Comparison of ENCODE assay signal across 35 cellular contexts in the genomic region with DNA sequence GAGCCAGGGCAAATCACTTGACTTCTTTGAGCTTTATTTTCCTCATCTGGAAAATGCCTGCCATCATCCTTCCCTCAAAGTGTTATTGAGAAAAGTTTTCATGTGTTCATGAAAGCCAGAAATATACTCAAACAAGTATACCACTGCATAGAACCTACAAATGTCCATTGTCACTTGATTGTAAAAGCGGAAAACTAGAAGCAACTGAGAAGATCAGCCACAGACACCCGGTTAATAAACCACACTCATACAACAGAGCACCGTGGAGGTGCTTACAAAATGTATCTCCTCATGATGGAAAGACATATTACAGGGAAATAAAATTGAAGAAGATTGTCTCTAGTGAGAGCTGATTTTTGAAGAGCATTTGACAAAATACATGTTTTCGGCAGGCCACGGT.
"Had no signal": no experiment of that assay in that cellular context is flagged by ENCODE, and none has a peak within 500 bp of the region (broad histone marks: within the 10 kb centered on the region; RNA-seq: fewer than 3 reads in every experiment).

No MANE protein-coding gene starts in this region.

- ATAC-seq: activated CD4-positive, CD25-positive, alpha-beta regulatory T cell treated with anti-CD3 and anti-CD28 coated beads, Interleukin-2, amount 50 U/mL, for 24 hours; activated CD8-positive, alpha-beta memory T cell treated with anti-CD3 and anti-CD28 coated beads, Interleukin-2, amount 10 ng/mL, durations not matched to agents 7 days and 5 days; activated CD8-positive, alpha-beta T cell treated with anti-CD3 and anti-CD28 coated beads, Interleukin-2, amount 10 ng/mL, durations not matched to agents 7 days and 5 days; activated naive CD8-positive, alpha-beta T cell treated with anti-CD3 and anti-CD28 coated beads, Interleukin-2, amount 50 U/mL, for 24 hours; body of pancreas; effector memory CD8-positive, alpha-beta T cell; foreskin keratinocyte; gastrocnemius medialis; T-cell had no signal

- H3K27me3 Mint-ChIP-seq: activated B cell treated with CpG ODN at 0.5 μM for 24 hours; activated CD8-positive, alpha-beta memory T cell treated with anti-CD3 and anti-CD28 coated beads, Interleukin-2, amount 10 ng/mL, durations not matched to agents 7 days and 5 days; effector memory CD8-positive, alpha-beta T cell had no signal

- H3K36me3 ChIP-seq: adrenal gland, esophagus muscularis mucosa, gastrocnemius medialis, WERI-Rb-1 had no signal

- H3K4me1 ChIP-seq: adrenal gland, foreskin keratinocyte had no signal

- H3K27me3 ChIP-seq: body of pancreas, foreskin keratinocyte had no signal

- H3K36me3 Mint-ChIP-seq: activated CD4-positive, alpha-beta memory T cell treated with anti-CD3 and anti-CD28 coated beads for 36 hours; activated CD8-positive, alpha-beta memory T cell treated with anti-CD3 and anti-CD28 coated beads, Interleukin-2, amount 10 ng/mL, durations not matched to agents 7 days and 5 days; activated naive CD8-positive, alpha-beta T cell treated with anti-CD3 and anti-CD28 coated beads for 36 hours; T-cell had no signal

- H3K4me3 ChIP-seq: adrenal gland, body of pancreas, esophagus muscularis mucosa, gastrocnemius medialis had no signal

- H3K9me3 ChIP-seq: adrenal gland, body of pancreas, gastrocnemius medialis had no signal

- H3K4me1 Mint-ChIP-seq: activated B cell treated with CpG ODN at 0.5 μM for 24 hours; activated CD8-positive, alpha-beta memory T cell treated with anti-CD3 and anti-CD28 coated beads, Interleukin-2, amount 10 ng/mL, durations not matched to agents 7 days and 5 days; activated naive CD4-positive, alpha-beta T cell treated with anti-CD3 and anti-CD28 coated beads, Interleukin-2, amount 50 U/mL, for 24 hours; activated naive CD8-positive, alpha-beta T cell treated with anti-CD3 and anti-CD28 coated beads for 36 hours; activated naive CD8-positive, alpha-beta T cell treated with anti-CD3 and anti-CD28 coated beads, Interleukin-2, amount 50 U/mL, for 24 hours; T-cell had no signal

- DNase-seq: activated B cell treated with CpG ODN at 0.5 μM for 24 hours; activated CD4-positive, alpha-beta memory T cell treated with anti-CD3 and anti-CD28 coated beads for 36 hours; activated CD4-positive, alpha-beta T cell treated with anti-CD3 and anti-CD28 coated beads for 48 hours; activated CD8-positive, alpha-beta memory T cell treated with anti-CD3 and anti-CD28 coated beads, Interleukin-2, amount 10 ng/mL, durations not matched to agents 7 days and 5 days; activated CD8-positive, alpha-beta memory T cell treated with anti-CD3 and anti-CD28 coated beads, Interleukin-2, amount 50 U/mL, for 4 hours; activated CD8-positive, alpha-beta T cell treated with anti-CD3 and anti-CD28 coated beads, Interleukin-2, amount 10 ng/mL, durations not matched to agents 7 days and 5 days; activated effector memory CD4-positive, alpha-beta T cell treated with anti-CD3 and anti-CD28 coated beads, Interleukin-2, amount 50 U/mL, for 16 hours; activated naive CD4-positive, alpha-beta T cell treated with anti-CD3 and anti-CD28 coated beads for 36 hours; activated naive CD8-positive, alpha-beta T cell treated with anti-CD3 and anti-CD28 coated beads for 36 hours; activated naive CD8-positive, alpha-beta T cell treated with anti-CD3 and anti-CD28 coated beads, Interleukin-2, amount 50 U/mL, for 24 hours; activated T-cell treated with anti-CD3 and anti-CD28 coated beads, Interleukin-2, amount 50 U/mL, for 1 hour; activated T-cell treated with anti-CD3 and anti-CD28 coated beads, Interleukin-2, amount 50 U/mL, for 48 hours; adrenal gland; amygdala; aorta; body of pancreas; caudate nucleus; cortex of kidney; dermis blood vessel endothelial cell; effector CD4-positive, alpha-beta T cell; effector memory CD8-positive, alpha-beta T cell; erythroblast; foreskin keratinocyte; gastrocnemius medialis; glutamatergic neuron; T-cell; T1000; WERI-Rb-1 had no signal

- H3K27ac Mint-ChIP-seq: activated B cell treated with CpG ODN at 0.5 μM for 24 hours; activated CD4-positive, alpha-beta memory T cell treated with anti-CD3 and anti-CD28 coated beads for 36 hours; activated CD8-positive, alpha-beta memory T cell treated with anti-CD3 and anti-CD28 coated beads, Interleukin-2, amount 10 ng/mL, durations not matched to agents 7 days and 5 days; activated CD8-positive, alpha-beta T cell treated with anti-CD3 and anti-CD28 coated beads, Interleukin-2, amount 10 ng/mL, durations not matched to agents 7 days and 5 days; activated naive CD4-positive, alpha-beta T cell treated with anti-CD3 and anti-CD28 coated beads for 36 hours; activated naive CD4-positive, alpha-beta T cell treated with anti-CD3 and anti-CD28 coated beads, Interleukin-2, amount 50 U/mL, for 24 hours; activated naive CD8-positive, alpha-beta T cell treated with anti-CD3 and anti-CD28 coated beads for 36 hours; activated naive CD8-positive, alpha-beta T cell treated with anti-CD3 and anti-CD28 coated beads, Interleukin-2, amount 50 U/mL, for 24 hours; activated T-helper 1 cell treated with anti-CD3 and anti-CD28 coated beads, Interleukin-12 subunit alpha, Interleukin-12 subunit beta, Interleukin-2, Interleukin-4 antibody, amounts not matched to agents 30 ng/mL and 10 ng/mL and 1 ng/mL, durations not matched to agents 14 hours and 24 hours and 36 hours; activated T-helper 2 cell treated with anti-CD3 and anti-CD28 coated beads, Interferon-gamma antibody, Interleukin-2, Interleukin-4, amounts not matched to agents 10 μg/mL and 5 μg/mL and 100 μg/mL, durations not matched to agents 14 hours and 24 hours and 36 hours; effector memory CD8-positive, alpha-beta T cell; T-cell; T-helper 1 cell treated with Interleukin-12 subunit alpha and Interleukin-12 subunit beta and Interleukin-4 antibody, amounts not matched to agents 30 μg/mL and 1 μg/mL, for 36 hours; T-helper 2 cell treated with Interferon-gamma antibody and Interleukin-4, amounts not matched to agents 5 μg/mL and 100 μg/mL, for 36 hours had no signal

- H3K4me3 Mint-ChIP-seq: activated B cell treated with CpG ODN at 0.5 μM for 24 hours; activated CD4-positive, alpha-beta memory T cell treated with anti-CD3 and anti-CD28 coated beads for 36 hours; activated CD8-positive, alpha-beta memory T cell treated with anti-CD3 and anti-CD28 coated beads, Interleukin-2, amount 10 ng/mL, durations not matched to agents 7 days and 5 days; activated CD8-positive, alpha-beta T cell treated with anti-CD3 and anti-CD28 coated beads, Interleukin-2, amount 10 ng/mL, durations not matched to agents 7 days and 5 days; activated naive CD4-positive, alpha-beta T cell treated with anti-CD3 and anti-CD28 coated beads for 36 hours; activated naive CD4-positive, alpha-beta T cell treated with anti-CD3 and anti-CD28 coated beads, Interleukin-2, amount 50 U/mL, for 24 hours; activated naive CD8-positive, alpha-beta T cell treated with anti-CD3 and anti-CD28 coated beads for 36 hours; activated naive CD8-positive, alpha-beta T cell treated with anti-CD3 and anti-CD28 coated beads, Interleukin-2, amount 50 U/mL, for 24 hours; activated T-helper 1 cell treated with anti-CD3 and anti-CD28 coated beads, Interleukin-12 subunit alpha, Interleukin-12 subunit beta, Interleukin-2, Interleukin-4 antibody, amounts not matched to agents 30 ng/mL and 10 ng/mL and 1 ng/mL, durations not matched to agents 14 hours and 24 hours and 36 hours; effector memory CD8-positive, alpha-beta T cell; T-cell; T-helper 1 cell treated with Interleukin-12 subunit alpha and Interleukin-12 subunit beta and Interleukin-4 antibody, amounts not matched to agents 30 μg/mL and 1 μg/mL, for 36 hours; T-helper 2 cell treated with Interferon-gamma antibody and Interleukin-4, amounts not matched to agents 5 μg/mL and 100 μg/mL, for 36 hours had no signal

- H3K9me3 Mint-ChIP-seq: activated CD4-positive, alpha-beta memory T cell treated with anti-CD3 and anti-CD28 coated beads for 36 hours; activated naive CD4-positive, alpha-beta T cell treated with anti-CD3 and anti-CD28 coated beads for 36 hours; activated naive CD4-positive, alpha-beta T cell treated with anti-CD3 and anti-CD28 coated beads, Interleukin-2, amount 50 U/mL, for 24 hours; activated naive CD8-positive, alpha-beta T cell treated with anti-CD3 and anti-CD28 coated beads for 36 hours; activated T-helper 1 cell treated with anti-CD3 and anti-CD28 coated beads, Interleukin-12 subunit alpha, Interleukin-12 subunit beta, Interleukin-2, Interleukin-4 antibody, amounts not matched to agents 30 ng/mL and 10 ng/mL and 1 ng/mL, durations not matched to agents 14 hours and 24 hours and 36 hours; activated T-helper 2 cell treated with anti-CD3 and anti-CD28 coated beads, Interferon-gamma antibody, Interleukin-2, Interleukin-4, amounts not matched to agents 10 μg/mL and 5 μg/mL and 100 μg/mL, durations not matched to agents 14 hours and 24 hours and 36 hours; T-helper 2 cell treated with Interferon-gamma antibody and Interleukin-4, amounts not matched to agents 5 μg/mL and 100 μg/mL, for 36 hours had no signal

- H3K27ac ChIP-seq: adrenal gland, body of pancreas, esophagus muscularis mucosa, foreskin keratinocyte, gastrocnemius medialis, WERI-Rb-1 had no signal
